In genomic region chr11:71459076-71459766, GRCh38 we compare ENCODE assay signal across 1 cellular context.
TF ChIP-seq lines count a peak whose summit lies in the region.

No MANE protein-coding gene starts in this region.

TF ChIP-seq in A549, 52 proteins besides CTCF, POLR2A, EP300 and RAD21 (continued from another document):
- no peak for TF ChIP-seq REST (IDR thresholded peaks at IDR 0.05)
- TF ChIP-seq USF2 (IDR thresholded peaks at IDR 0.05) = no peak
- TF ChIP-seq KDM5A (IDR thresholded peaks at IDR 0.05) = no peak
- no peak for TF ChIP-seq GATA3 (IDR thresholded peaks at IDR 0.05; ENCODE audit: borderline replicate concordance)
- no peak for TF ChIP-seq NR3C1 (IDR thresholded peaks at IDR 0.05)
- TF ChIP-seq PHF8 (IDR thresholded peaks at IDR 0.05; ENCODE audit: borderline replicate concordance, low read depth) = no peak
- TF ChIP-seq RARB (CRISPR knock-in tag; IDR thresholded peaks at IDR 0.05) = no peak
- TF ChIP-seq BCL3 (IDR thresholded peaks at IDR 0.05) = no peak
